In the genomic region with DNA sequence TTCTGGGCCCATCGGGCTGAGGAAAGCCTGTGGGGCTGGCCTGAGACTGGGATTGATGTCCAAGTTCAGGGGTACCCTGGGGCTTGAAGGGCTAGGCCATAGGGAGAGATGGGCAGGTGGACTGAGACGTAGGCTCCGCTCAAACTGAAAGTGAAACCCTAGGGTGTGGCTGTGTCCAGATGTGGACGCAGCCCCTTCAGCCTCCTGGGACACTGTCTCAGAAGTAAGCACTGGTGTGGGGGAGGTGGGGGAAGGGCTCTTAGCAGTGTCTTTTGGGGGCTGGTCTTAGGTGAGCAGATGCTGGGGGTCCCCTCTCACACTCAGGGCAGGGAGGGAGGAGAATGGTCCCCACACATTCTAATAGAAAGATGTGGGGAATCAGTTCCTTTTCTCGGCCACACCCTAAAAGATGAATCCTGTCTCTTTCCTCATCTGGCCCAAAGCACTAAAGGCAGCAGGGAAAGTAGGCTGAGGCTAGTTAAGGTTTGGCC, we compare ENCODE assay signal across 1 cellular context.
TF ChIP-seq lines count a peak whose summit lies in the region.

No MANE protein-coding gene starts in this region.

TF ChIP-seq in GM12878, 131 proteins besides CTCF, POLR2A, EP300 and RAD21 (continued from another document and continues in another):
- TF ChIP-seq, protein P1, sequence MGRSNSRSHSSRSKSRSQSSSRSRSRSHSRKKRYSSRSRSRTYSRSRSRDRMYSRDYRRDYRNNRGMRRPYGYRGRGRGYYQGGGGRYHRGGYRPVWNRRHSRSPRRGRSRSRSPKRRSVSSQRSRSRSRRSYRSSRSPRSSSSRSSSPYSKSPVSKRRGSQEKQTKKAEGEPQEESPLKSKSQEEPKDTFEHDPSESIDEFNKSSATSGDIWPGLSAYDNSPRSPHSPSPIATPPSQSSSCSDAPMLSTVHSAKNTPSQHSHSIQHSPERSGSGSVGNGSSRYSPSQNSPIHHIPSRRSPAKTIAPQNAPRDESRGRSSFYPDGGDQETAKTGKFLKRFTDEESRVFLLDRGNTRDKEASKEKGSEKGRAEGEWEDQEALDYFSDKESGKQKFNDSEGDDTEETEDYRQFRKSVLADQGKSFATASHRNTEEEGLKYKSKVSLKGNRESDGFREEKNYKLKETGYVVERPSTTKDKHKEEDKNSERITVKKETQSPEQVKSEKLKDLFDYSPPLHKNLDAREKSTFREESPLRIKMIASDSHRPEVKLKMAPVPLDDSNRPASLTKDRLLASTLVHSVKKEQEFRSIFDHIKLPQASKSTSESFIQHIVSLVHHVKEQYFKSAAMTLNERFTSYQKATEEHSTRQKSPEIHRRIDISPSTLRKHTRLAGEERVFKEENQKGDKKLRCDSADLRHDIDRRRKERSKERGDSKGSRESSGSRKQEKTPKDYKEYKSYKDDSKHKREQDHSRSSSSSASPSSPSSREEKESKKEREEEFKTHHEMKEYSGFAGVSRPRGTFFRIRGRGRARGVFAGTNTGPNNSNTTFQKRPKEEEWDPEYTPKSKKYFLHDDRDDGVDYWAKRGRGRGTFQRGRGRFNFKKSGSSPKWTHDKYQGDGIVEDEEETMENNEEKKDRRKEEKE (IDR thresholded peaks at IDR 0.05): no peak
- no peak for TF ChIP-seq ZZZ3 (IDR thresholded peaks at IDR 0.05; ENCODE audit: control insufficient read depth, insufficient read length, low read depth)
- TF ChIP-seq STAT3 (IDR thresholded peaks at IDR 0.05; ENCODE audit: low read depth, low read length): no peak
- no peak for TF ChIP-seq SMC3 (IDR thresholded peaks at IDR 0.05; ENCODE audit: borderline replicate concordance, low read length)
- TF ChIP-seq, protein P2, sequence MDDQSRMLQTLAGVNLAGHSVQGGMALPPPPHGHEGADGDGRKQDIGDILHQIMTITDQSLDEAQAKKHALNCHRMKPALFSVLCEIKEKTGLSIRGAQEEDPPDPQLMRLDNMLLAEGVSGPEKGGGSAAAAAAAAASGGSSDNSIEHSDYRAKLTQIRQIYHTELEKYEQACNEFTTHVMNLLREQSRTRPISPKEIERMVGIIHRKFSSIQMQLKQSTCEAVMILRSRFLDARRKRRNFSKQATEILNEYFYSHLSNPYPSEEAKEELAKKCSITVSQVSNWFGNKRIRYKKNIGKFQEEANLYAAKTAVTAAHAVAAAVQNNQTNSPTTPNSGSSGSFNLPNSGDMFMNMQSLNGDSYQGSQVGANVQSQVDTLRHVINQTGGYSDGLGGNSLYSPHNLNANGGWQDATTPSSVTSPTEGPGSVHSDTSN (IDR thresholded peaks at IDR 0.05; ENCODE audit: insufficient replicate concordance, low read depth, low read length): no peak
- TF ChIP-seq TAF1 (IDR thresholded peaks at IDR 0.05; ENCODE audit: borderline replicate concordance, low read depth, low read length): no peak; the same call in 1 of the 2 replicates
- no peak; the same call in 1 of the 2 replicates for TF ChIP-seq SMAD5 (IDR thresholded peaks at IDR 0.05; ENCODE audit: low read depth)
- no peak for TF ChIP-seq FOXM1 (IDR thresholded peaks at IDR 0.05; ENCODE audit: low read depth, low read length)
- peak in 1 of 2 experiments; percentile 29; a peak in 1 of 3 replicates for TF ChIP-seq EGR1 (IDR thresholded peaks at IDR 0.05; ENCODE audit: borderline replicate concordance in 1 of 2, low read depth in 2 of 2, low read length in 2 of 2)
- TF ChIP-seq, protein P3, sequence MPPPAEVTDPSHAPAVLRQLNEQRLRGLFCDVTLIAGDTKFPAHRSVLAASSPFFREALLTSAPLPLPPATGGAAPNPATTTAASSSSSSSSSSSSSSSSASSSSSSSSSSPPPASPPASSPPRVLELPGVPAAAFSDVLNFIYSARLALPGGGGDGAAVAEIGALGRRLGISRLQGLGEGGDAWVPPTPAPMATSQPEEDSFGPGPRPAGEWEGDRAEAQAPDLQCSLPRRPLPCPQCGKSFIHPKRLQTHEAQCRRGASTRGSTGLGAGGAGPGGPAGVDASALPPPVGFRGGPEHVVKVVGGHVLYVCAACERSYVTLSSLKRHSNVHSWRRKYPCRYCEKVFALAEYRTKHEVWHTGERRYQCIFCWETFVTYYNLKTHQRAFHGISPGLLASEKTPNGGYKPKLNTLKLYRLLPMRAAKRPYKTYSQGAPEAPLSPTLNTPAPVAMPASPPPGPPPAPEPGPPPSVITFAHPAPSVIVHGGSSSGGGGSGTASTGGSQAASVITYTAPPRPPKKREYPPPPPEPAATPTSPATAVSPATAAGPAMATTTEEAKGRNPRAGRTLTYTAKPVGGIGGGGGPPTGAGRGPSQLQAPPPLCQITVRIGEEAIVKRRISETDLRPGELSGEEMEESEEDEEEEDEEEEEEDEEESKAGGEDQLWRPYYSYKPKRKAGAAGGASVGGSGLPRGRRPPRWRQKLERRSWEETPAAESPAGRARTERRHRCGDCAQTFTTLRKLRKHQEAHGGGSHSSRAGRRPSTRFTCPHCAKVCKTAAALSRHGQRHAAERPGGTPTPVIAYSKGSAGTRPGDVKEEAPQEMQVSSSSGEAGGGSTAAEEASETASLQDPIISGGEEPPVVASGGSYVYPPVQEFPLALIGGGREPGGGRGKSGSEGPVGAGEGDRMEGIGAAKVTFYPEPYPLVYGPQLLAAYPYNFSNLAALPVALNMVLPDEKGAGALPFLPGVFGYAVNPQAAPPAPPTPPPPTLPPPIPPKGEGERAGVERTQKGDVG (CRISPR knock-in tag; IDR thresholded peaks at IDR 0.05): no peak
- no peak for TF ChIP-seq KAT2A (conservative IDR thresholded peaks at IDR 0.05; ENCODE audit: control insufficient read depth, low read depth, low read length)
- no peak for TF ChIP-seq MEF2A (IDR thresholded peaks at IDR 0.05; ENCODE audit: insufficient read depth, low read depth, low read length)
- TF ChIP-seq, protein P4, sequence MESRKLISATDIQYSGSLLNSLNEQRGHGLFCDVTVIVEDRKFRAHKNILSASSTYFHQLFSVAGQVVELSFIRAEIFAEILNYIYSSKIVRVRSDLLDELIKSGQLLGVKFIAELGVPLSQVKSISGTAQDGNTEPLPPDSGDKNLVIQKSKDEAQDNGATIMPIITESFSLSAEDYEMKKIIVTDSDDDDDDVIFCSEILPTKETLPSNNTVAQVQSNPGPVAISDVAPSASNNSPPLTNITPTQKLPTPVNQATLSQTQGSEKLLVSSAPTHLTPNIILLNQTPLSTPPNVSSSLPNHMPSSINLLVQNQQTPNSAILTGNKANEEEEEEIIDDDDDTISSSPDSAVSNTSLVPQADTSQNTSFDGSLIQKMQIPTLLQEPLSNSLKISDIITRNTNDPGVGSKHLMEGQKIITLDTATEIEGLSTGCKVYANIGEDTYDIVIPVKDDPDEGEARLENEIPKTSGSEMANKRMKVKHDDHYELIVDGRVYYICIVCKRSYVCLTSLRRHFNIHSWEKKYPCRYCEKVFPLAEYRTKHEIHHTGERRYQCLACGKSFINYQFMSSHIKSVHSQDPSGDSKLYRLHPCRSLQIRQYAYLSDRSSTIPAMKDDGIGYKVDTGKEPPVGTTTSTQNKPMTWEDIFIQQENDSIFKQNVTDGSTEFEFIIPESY (IDR thresholded peaks at IDR 0.05): no peak
- TF ChIP-seq GABPA (IDR thresholded peaks at IDR 0.05; ENCODE audit: low read depth): no peak
- TF ChIP-seq RUNX3 (IDR thresholded peaks at IDR 0.05; ENCODE audit: low read length): no peak
- peak; percentile 18; the same call in 1 of the 2 replicates for TF ChIP-seq IKZF1 (conservative IDR thresholded peaks at IDR 0.05)
- TF ChIP-seq MTA2 (IDR thresholded peaks at IDR 0.05; ENCODE audit: low read depth): peak; percentile 65; the same call in 1 of the 2 replicates
- no peak; the same call in 1 of the 2 replicates for TF ChIP-seq EED (IDR thresholded peaks at IDR 0.05; ENCODE audit: low read depth)
- no peak for TF ChIP-seq LARP7 (IDR thresholded peaks at IDR 0.05)
- no peak for TF ChIP-seq NFYA (IDR thresholded peaks at IDR 0.05; ENCODE audit: borderline replicate concordance, low read depth, low read length)
- TF ChIP-seq IKZF2 (IDR thresholded peaks at IDR 0.05): peak; percentile 42 to 68; a peak in 2 of 4 replicates
- TF ChIP-seq ZNF384 (IDR thresholded peaks at IDR 0.05; ENCODE audit: borderline replicate concordance, low read depth, low read length): no peak
- TF ChIP-seq, protein P5, sequence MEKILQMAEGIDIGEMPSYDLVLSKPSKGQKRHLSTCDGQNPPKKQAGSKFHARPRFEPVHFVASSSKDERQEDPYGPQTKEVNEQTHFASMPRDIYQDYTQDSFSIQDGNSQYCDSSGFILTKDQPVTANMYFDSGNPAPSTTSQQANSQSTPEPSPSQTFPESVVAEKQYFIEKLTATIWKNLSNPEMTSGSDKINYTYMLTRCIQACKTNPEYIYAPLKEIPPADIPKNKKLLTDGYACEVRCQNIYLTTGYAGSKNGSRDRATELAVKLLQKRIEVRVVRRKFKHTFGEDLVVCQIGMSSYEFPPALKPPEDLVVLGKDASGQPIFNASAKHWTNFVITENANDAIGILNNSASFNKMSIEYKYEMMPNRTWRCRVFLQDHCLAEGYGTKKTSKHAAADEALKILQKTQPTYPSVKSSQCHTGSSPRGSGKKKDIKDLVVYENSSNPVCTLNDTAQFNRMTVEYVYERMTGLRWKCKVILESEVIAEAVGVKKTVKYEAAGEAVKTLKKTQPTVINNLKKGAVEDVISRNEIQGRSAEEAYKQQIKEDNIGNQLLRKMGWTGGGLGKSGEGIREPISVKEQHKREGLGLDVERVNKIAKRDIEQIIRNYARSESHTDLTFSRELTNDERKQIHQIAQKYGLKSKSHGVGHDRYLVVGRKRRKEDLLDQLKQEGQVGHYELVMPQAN (conservative IDR thresholded peaks at IDR 0.05): no peak
- TF ChIP-seq, protein P6, sequence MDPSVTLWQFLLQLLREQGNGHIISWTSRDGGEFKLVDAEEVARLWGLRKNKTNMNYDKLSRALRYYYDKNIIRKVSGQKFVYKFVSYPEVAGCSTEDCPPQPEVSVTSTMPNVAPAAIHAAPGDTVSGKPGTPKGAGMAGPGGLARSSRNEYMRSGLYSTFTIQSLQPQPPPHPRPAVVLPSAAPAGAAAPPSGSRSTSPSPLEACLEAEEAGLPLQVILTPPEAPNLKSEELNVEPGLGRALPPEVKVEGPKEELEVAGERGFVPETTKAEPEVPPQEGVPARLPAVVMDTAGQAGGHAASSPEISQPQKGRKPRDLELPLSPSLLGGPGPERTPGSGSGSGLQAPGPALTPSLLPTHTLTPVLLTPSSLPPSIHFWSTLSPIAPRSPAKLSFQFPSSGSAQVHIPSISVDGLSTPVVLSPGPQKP (IDR thresholded peaks at IDR 0.05; ENCODE audit: low read depth, low read length): no peak
- TF ChIP-seq ZSCAN29 (IDR thresholded peaks at IDR 0.05): no peak
- TF ChIP-seq WRNIP1 (IDR thresholded peaks at IDR 0.05; ENCODE audit: borderline replicate concordance, low read depth, low read length): no peak
- no peak for TF ChIP-seq CBX5 (IDR thresholded peaks at IDR 0.05; ENCODE audit: low read depth)
- TF ChIP-seq, protein P7, sequence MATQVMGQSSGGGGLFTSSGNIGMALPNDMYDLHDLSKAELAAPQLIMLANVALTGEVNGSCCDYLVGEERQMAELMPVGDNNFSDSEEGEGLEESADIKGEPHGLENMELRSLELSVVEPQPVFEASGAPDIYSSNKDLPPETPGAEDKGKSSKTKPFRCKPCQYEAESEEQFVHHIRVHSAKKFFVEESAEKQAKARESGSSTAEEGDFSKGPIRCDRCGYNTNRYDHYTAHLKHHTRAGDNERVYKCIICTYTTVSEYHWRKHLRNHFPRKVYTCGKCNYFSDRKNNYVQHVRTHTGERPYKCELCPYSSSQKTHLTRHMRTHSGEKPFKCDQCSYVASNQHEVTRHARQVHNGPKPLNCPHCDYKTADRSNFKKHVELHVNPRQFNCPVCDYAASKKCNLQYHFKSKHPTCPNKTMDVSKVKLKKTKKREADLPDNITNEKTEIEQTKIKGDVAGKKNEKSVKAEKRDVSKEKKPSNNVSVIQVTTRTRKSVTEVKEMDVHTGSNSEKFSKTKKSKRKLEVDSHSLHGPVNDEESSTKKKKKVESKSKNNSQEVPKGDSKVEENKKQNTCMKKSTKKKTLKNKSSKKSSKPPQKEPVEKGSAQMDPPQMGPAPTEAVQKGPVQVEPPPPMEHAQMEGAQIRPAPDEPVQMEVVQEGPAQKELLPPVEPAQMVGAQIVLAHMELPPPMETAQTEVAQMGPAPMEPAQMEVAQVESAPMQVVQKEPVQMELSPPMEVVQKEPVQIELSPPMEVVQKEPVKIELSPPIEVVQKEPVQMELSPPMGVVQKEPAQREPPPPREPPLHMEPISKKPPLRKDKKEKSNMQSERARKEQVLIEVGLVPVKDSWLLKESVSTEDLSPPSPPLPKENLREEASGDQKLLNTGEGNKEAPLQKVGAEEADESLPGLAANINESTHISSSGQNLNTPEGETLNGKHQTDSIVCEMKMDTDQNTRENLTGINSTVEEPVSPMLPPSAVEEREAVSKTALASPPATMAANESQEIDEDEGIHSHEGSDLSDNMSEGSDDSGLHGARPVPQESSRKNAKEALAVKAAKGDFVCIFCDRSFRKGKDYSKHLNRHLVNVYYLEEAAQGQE (IDR thresholded peaks at IDR 0.05; ENCODE audit: low read depth, low read length): no peak
- no peak for TF ChIP-seq PML (IDR thresholded peaks at IDR 0.05; ENCODE audit: low read length)
- TF ChIP-seq EZH2 (IDR thresholded peaks at IDR 0.05; ENCODE audit: borderline replicate concordance, control insufficient read depth, low read depth, low read length): no peak
- TF ChIP-seq ZNF217 (IDR thresholded peaks at IDR 0.05): no peak
- no peak for TF ChIP-seq PAX8 (IDR thresholded peaks at IDR 0.05)
- TF ChIP-seq CBX3 (IDR thresholded peaks at IDR 0.05; ENCODE audit: borderline replicate concordance, low read depth): no peak
- no peak for TF ChIP-seq NR2C2 (IDR thresholded peaks at IDR 0.05; ENCODE audit: borderline replicate concordance, control insufficient read depth, insufficient read length, low read depth)
- no peak for TF ChIP-seq CREB1 (IDR thresholded peaks at IDR 0.05; ENCODE audit: low read depth)
- TF ChIP-seq YY1 (IDR thresholded peaks at IDR 0.05; ENCODE audit: low read depth, low read length): no peak
- no peak for TF ChIP-seq NR2C1 (IDR thresholded peaks at IDR 0.05)
- no peak for TF ChIP-seq BRCA1 (IDR thresholded peaks at IDR 0.05; ENCODE audit: low read depth, low read length)
- TF ChIP-seq, protein P8, sequence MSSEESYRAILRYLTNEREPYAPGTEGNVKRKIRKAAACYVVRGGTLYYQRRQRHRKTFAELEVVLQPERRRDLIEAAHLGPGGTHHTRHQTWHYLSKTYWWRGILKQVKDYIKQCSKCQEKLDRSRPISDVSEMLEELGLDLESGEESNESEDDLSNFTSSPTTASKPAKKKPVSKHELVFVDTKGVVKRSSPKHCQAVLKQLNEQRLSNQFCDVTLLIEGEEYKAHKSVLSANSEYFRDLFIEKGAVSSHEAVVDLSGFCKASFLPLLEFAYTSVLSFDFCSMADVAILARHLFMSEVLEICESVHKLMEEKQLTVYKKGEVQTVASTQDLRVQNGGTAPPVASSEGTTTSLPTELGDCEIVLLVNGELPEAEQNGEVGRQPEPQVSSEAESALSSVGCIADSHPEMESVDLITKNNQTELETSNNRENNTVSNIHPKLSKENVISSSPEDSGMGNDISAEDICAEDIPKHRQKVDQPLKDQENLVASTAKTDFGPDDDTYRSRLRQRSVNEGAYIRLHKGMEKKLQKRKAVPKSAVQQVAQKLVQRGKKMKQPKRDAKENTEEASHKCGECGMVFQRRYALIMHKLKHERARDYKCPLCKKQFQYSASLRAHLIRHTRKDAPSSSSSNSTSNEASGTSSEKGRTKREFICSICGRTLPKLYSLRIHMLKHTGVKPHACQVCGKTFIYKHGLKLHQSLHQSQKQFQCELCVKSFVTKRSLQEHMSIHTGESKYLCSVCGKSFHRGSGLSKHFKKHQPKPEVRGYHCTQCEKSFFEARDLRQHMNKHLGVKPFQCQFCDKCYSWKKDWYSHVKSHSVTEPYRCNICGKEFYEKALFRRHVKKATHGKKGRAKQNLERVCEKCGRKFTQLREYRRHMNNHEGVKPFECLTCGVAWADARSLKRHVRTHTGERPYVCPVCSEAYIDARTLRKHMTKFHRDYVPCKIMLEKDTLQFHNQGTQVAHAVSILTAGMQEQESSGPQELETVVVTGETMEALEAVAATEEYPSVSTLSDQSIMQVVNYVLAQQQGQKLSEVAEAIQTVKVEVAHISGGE (CRISPR knock-in tag; IDR thresholded peaks at IDR 0.05): no peak
- TF ChIP-seq NBN (IDR thresholded peaks at IDR 0.05): 0 out of 2 replicates have a peak, but pooled peaks have one; percentile 42
- no peak for TF ChIP-seq SREBF1 (IDR thresholded peaks at IDR 0.05; ENCODE audit: low read length)
- no peak for TF ChIP-seq BACH1 (IDR thresholded peaks at IDR 0.05; ENCODE audit: borderline replicate concordance)
